ENCODE assay signal across 17 cellular contexts in the genomic region with DNA sequence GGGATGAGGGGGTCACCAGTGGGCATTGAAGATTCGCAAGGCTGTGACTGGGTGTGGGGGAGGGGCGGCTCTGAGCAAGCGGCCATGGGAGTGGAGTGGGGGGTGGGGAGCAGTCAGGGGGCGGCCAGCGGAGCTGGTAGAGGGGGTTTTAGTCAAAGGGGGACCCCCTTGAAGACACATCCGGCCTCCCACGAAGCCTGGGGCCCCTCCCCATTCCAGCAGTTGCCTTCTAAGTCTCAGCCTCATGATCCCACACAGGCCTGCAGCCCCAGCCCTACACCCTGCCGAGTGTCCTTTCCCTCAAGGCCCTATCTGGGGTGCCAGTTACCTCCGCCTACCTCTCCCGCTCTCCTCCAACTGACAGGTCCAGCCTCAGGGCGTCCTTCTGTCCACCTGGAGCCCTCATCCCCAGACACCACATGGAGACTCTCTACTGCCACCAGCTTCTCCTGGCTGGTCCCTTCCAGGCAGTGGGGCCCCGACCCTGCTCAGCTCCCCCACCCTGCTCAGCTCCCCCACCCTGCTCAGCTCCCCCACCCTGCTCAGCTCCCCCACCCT.
DNase-seq lines count a peak whose midpoint lies in the region; ATAC-seq, FAIRE-seq and TF ChIP-seq lines count a peak whose summit lies in the region.
"Had no signal": no experiment of that assay in that cellular context is flagged by ENCODE, and none has a peak within 500 bp of the region (broad histone marks: within the 10 kb centered on the region; RNA-seq: fewer than 3 reads in every experiment).

No MANE protein-coding gene starts in this region.

- no peak overlapping the region for H3K4me3 ChIP-seq in Panc1 (ENCODE audit: low read depth in 2 of 2, low read length in 2 of 2)
- H3K4me3 ChIP-seq in HepG2 (replicated peaks in 1 of 3; ENCODE audit: insufficient read depth in 1 of 3, low read depth in 2 of 3, low read length in 3 of 3) = no peak overlapping the region
- H3K4me3 ChIP-seq: PC-9 had no signal

- in situ Hi-C loops in Panc1 (cut with HindIII; ENCODE audit: low pct_unique_long_range_greater_than_20kb, low sequenced_read_pairs) = no loop called here
- in situ Hi-C loops in HepG2 (cut with HindIII; ENCODE audit: extremely low pct_ligation_motif_present, low pct_unique_long_range_greater_than_20kb) = no loop called here

- H3K9ac ChIP-seq in HepG2 (ENCODE audit: insufficient read depth, low read depth, low read length) = no peak overlapping the region

- 32% methylated on average over 8 of the region's 12 CpGs for WGBS in HepG2 (ENCODE audit: low lambda C conversion rate)

- BruUV-seq in Panc1 (replicated peaks; lab: Mats Ljungman, UMichigan) = no TSS peak
- no TSS peak for BruUV-seq in HepG2 (replicated peaks; lab: Mats Ljungman, UMichigan)
- no TSS peak for BruUV-seq in MCF 10A (replicated peaks; lab: Mats Ljungman, UMichigan)

- no peak for TF ChIP-seq POLR2A in HepG2 (IDR thresholded peaks at IDR 0.05; ENCODE audit: insufficient read depth in 1 of 2, low read depth in 2 of 2, low read length in 2 of 2)

- no peaks in the 10 kb centered on the region for H3K4me1 Mint-ChIP-seq in activated T-cell treated with anti-CD3 and anti-CD28 coated beads, Interleukin-2, amount 50 U/mL, for 24 hours (ENCODE audit: low read depth)
- no peaks in the 10 kb centered on the region for H3K4me1 Mint-ChIP-seq in stimulated activated naive CD8-positive, alpha-beta T cell treated with anti-CD3 and anti-CD28 coated beads, Interleukin-15, amount 100 ng/mL, for 72 hours
- H3K4me1 Mint-ChIP-seq in MCF 10A (ENCODE audit: insufficient read depth, unreplicated experiment) = no peaks in the 10 kb centered on the region
- H3K4me1 Mint-ChIP-seq: B cell had no signal

- POLR2A ChIA-PET in Panc1 (lab: Charles Lee) = no interaction called here
- POLR2A ChIA-PET in HepG2 (lab: Yijun Ruan, JAX) = interaction anchor here (0.8 kb wide), 1 partner anchor 74 kb away, joined by 3 read pairs; a partner anchor contains a TSS
- POLR2A ChIA-PET in MCF 10A (lab: Yijun Ruan, JAX) = no interaction called here

- intact Hi-C loops in Panc1 (cut with micrococcal nuclease; ENCODE audit: unreplicated experiment) = no loop called here
- intact Hi-C loops in HepG2 (cut with micrococcal nuclease; ENCODE audit: unreplicated experiment) = no loop called here
- intact Hi-C loops in MCF 10A (cut with micrococcal nuclease) = no loop called here

- H3K27ac ChIP-seq in Panc1 (ENCODE audit: low read length) = no peak overlapping the region
- H3K27ac ChIP-seq in HepG2 (ENCODE audit: extremely low read length, insufficient read depth, low read length) = no peak overlapping the region
- H3K27ac ChIP-seq: PC-9 had no signal

- TF ChIP-seq EP300 in HepG2 (IDR thresholded peaks at IDR 0.05; ENCODE audit: low read depth in 2 of 2, low read length in 2 of 2) (no peak), HepG2 (CRISPR knock-in tag; IDR thresholded peaks at IDR 0.05; ENCODE audit: borderline replicate concordance) (no peak)

- H3K4me1 ChIP-seq in Panc1 (ENCODE audit: control insufficient read depth, insufficient read depth, low read length) = no peaks in the 10 kb centered on the region
- no peaks in the 10 kb centered on the region for H3K4me1 ChIP-seq in HepG2 (ENCODE audit: insufficient read depth, low read length)

- TF ChIP-seq CTCF in Panc1 (IDR thresholded peaks at IDR 0.05) (no peak), HepG2 (CRISPR knock-in tag; IDR thresholded peaks at IDR 0.05) (no peak), MCF 10A (IDR thresholded peaks at IDR 0.05; ENCODE audit: unreplicated experiment) (no peak)

- no peak overlapping the region for H3K4me3 Mint-ChIP-seq in activated T-cell treated with anti-CD3 and anti-CD28 coated beads, Interleukin-2, amount 50 U/mL, for 24 hours
- no peak overlapping the region for H3K4me3 Mint-ChIP-seq in stimulated activated naive CD8-positive, alpha-beta T cell treated with anti-CD3 and anti-CD28 coated beads, Interleukin-15, amount 100 ng/mL, for 72 hours
- H3K4me3 Mint-ChIP-seq in MCF 10A (ENCODE audit: unreplicated experiment) = no peak overlapping the region
- H3K4me3 Mint-ChIP-seq: B cell had no signal

- no peak for FAIRE-seq in HepG2 (lab: Jason Lieb, UNC)

- H4K20me1 ChIP-seq in HepG2 (ENCODE audit: insufficient read depth, low read length) = no peaks in the 10 kb centered on the region

- H2AFZ ChIP-seq in HepG2 (ENCODE audit: low read length) = no peak overlapping the region
- H2AFZ ChIP-seq: PC-9 had no signal

- H3K27ac Mint-ChIP-seq in activated T-cell treated with anti-CD3 and anti-CD28 coated beads, Interleukin-2, amount 50 U/mL, for 24 hours = no peak overlapping the region
- no peak overlapping the region for H3K27ac Mint-ChIP-seq in stimulated activated naive CD8-positive, alpha-beta T cell treated with anti-CD3 and anti-CD28 coated beads, Interleukin-15, amount 100 ng/mL, for 72 hours
- no peak overlapping the region for H3K27ac Mint-ChIP-seq in MCF 10A (ENCODE audit: low read depth, unreplicated experiment)
- H3K27ac Mint-ChIP-seq: B cell had no signal

- ATAC-seq in Panc1 (peak; percentile 23; the same call in 1 of the 2 replicates), HepG2 (peak; percentile 14), GM19455 (IDR thresholded peaks at IDR 0.05; ENCODE audit: unreplicated experiment) (no peak)
- peak; percentile 10 for ATAC-seq in stimulated activated naive CD8-positive, alpha-beta T cell treated with anti-CD3 and anti-CD28 coated beads, Interleukin-15, amount 100 ng/mL, for 72 hours

- H3K27me3 Mint-ChIP-seq in activated T-cell treated with anti-CD3 and anti-CD28 coated beads, Interleukin-2, amount 50 U/mL, for 24 hours = no peaks in the 10 kb centered on the region
- H3K27me3 Mint-ChIP-seq in stimulated activated naive CD8-positive, alpha-beta T cell treated with anti-CD3 and anti-CD28 coated beads, Interleukin-15, amount 100 ng/mL, for 72 hours = peaks cover 12% of the 10 kb centered on the region
- no peaks in the 10 kb centered on the region for H3K27me3 Mint-ChIP-seq in MCF 10A (ENCODE audit: insufficient read depth, unreplicated experiment)

- H3K36me3 ChIP-seq in Panc1 (ENCODE audit: control insufficient read depth, insufficient read depth, low read length) = no peaks in the 10 kb centered on the region
- no peaks in the 10 kb centered on the region for H3K36me3 ChIP-seq in HepG2 (replicated peaks in 1 of 2; ENCODE audit: control insufficient read depth in 1 of 2, insufficient read depth in 2 of 2, low read length in 2 of 2)

- H3K9me3 Mint-ChIP-seq in activated T-cell treated with anti-CD3 and anti-CD28 coated beads, Interleukin-2, amount 50 U/mL, for 24 hours = peaks cover 5% of the 10 kb centered on the region
- H3K9me3 Mint-ChIP-seq in stimulated activated naive CD8-positive, alpha-beta T cell treated with anti-CD3 and anti-CD28 coated beads, Interleukin-15, amount 100 ng/mL, for 72 hours = peaks cover 0 to 3% of the 10 kb centered on the region in 2 donors
- H3K9me3 Mint-ChIP-seq in MCF 10A (ENCODE audit: unreplicated experiment) = no peaks in the 10 kb centered on the region

- H3K9me3 ChIP-seq in Panc1 (ENCODE audit: control insufficient read depth, insufficient read depth, low read depth, low read length) (no peaks in the 10 kb centered on the region; the same call in 1 of the 2 replicates), HepG2 (ENCODE audit: low read length) (no peaks in the 10 kb centered on the region)

- no peaks in the 10 kb centered on the region for H3K79me2 ChIP-seq in HepG2 (ENCODE audit: insufficient read depth, low read length)

- no peak for TF ChIP-seq RAD21 in HepG2 (CRISPR knock-in tag; IDR thresholded peaks at IDR 0.05)

- DNase-seq in activated T-cell treated with anti-CD3 and anti-CD28 coated beads, Interleukin-2, amount 50 U/mL, for 24 hours = peak; percentile 22
- no peak for DNase-seq in activated T-cell treated with anti-CD3 and anti-CD28 coated beads for 4 hours
- no peak for DNase-seq in Panc1 (ENCODE audit: low read depth, low spot score)
- no peak for DNase-seq in HepG2 (ENCODE audit: low spot score)
- DNase-seq in stimulated activated naive CD8-positive, alpha-beta T cell treated with anti-CD3 and anti-CD28 coated beads, Interleukin-15, amount 100 ng/mL, for 72 hours = no peak
- no peak for DNase-seq in MCF 10A (ENCODE audit: unreplicated experiment)
- DNase-seq: DMS 273 treated with DMSO at 0.1 percent for 48 hours, DND-41, HCEC 1CT, KG1, MV-4-11, NCI-H187, NCI-H345, NCI-H524 treated with DMSO at 0.1 percent for 48 hours, PC-9 had no signal

- CTCF ChIA-PET in Panc1 (lab: Charles Lee) (no interaction called here), HepG2 (lab: Yijun Ruan, JAX; ENCODE audit: low intra/inter-chr PET ratio, low total read pairs) (no interaction called here), MCF 10A (lab: Yijun Ruan, JAX) (interaction anchor here (0.6 kb wide), 1 partner anchor 351 kb away, joined by 3 read pairs; no protein-coding TSS in a partner anchor)

- H3K27me3 ChIP-seq in Panc1 (ENCODE audit: control insufficient read depth, insufficient read depth, low read length) (no peaks in the 10 kb centered on the region), HepG2 (ENCODE audit: control insufficient read depth in 1 of 2, insufficient read depth in 2 of 2, low read length in 2 of 2) (peaks cover 17 to 46% of the 10 kb centered on the region in 2 experiments; a peak in 4 of 5 replicates)

- peaks cover 2% of the 10 kb centered on the region for H3K36me3 Mint-ChIP-seq in activated T-cell treated with anti-CD3 and anti-CD28 coated beads, Interleukin-2, amount 50 U/mL, for 24 hours (ENCODE audit: low read depth)
- H3K36me3 Mint-ChIP-seq in MCF 10A (ENCODE audit: insufficient read depth, unreplicated experiment) = no peaks in the 10 kb centered on the region

- H3K4me2 ChIP-seq in HepG2 (ENCODE audit: low read depth, low read length) = no peak overlapping the region
- H3K4me2 ChIP-seq: PC-9 had no signal

TF ChIP-seq in HepG2, 621 proteins besides CTCF, POLR2A, EP300 and RAD21 (continues in another document):
- TF ChIP-seq ZNF558 (CRISPR knock-in tag; IDR thresholded peaks at IDR 0.05; ENCODE audit: borderline replicate concordance) (no peak), NFE2 (CRISPR knock-in tag; IDR thresholded peaks at IDR 0.05) (no peak), HNF4G (IDR thresholded peaks at IDR 0.05; ENCODE audit: borderline replicate concordance, low read depth, low read length) (no peak), HNF4G (CRISPR knock-in tag; IDR thresholded peaks at IDR 0.05; ENCODE audit: borderline replicate concordance, low read depth) (no peak)
